In the genomic region with DNA sequence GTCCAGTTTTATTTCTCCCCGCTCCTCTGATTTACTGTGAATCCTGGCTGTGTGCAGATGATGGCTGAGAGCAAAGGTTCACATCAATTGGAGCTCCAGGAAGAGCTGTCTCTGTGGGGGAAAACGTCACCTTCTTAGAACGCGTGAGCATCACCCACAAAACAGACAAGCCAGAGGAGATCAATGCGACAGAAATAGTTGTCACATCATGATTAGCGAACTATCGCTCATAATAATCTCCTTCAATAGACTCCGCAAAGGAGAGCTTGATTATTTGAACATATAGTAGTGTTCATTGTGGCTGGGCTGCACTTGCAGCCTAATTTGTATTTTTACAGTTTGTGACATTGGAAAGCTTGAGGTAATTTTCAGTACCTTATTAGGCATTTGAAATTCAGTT, we compare ENCODE assay signal across 18 cellular contexts.
DNase-seq lines count a peak whose midpoint lies in the region; ATAC-seq and TF ChIP-seq lines count a peak whose summit lies in the region.
"Had no signal": no experiment of that assay in that cellular context is flagged by ENCODE, and none has a peak within 500 bp of the region (broad histone marks: within the 10 kb centered on the region; RNA-seq: fewer than 3 reads in every experiment).

No MANE protein-coding gene starts in this region.

- DNase-seq in DND-41 (no peak), Caco-2 (no peak)
- no peak for DNase-seq in activated CD4-positive, alpha-beta T cell treated with anti-CD3 and anti-CD28 coated beads, Interleukin-2, amount 10 ng/mL, durations not matched to agents 7 days and 5 days
- DNase-seq: 8988T; ACHN; BE2C; CD4-positive, alpha-beta T cell; CD8-positive, alpha-beta T cell; DMS 273 treated with DMSO at 0.1 percent for 48 hours; DMS153; DMS53; DMS79; GF-D8 had no signal

- H3K27me3 ChIP-seq in BLaER1 (no peaks in the 10 kb centered on the region), DND-41 (ENCODE audit: insufficient read depth, low read length, poor library complexity) (no peaks in the 10 kb centered on the region), neural cell (ENCODE audit: insufficient read depth, low read depth, low read length) (no peaks in the 10 kb centered on the region), Caco-2 (replicated peaks; ENCODE audit: control insufficient read depth, insufficient read depth, low read length) (no peaks in the 10 kb centered on the region; the same call in 1 of the 2 replicates)
- H3K27me3 ChIP-seq: BE2C; BLaER1 treated with 17β-estradiol and CSF1 and Interleukin-3, amounts not matched to agents 10 nM and 100 nM had no signal

- H3K9me3 ChIP-seq in BLaER1 (peaks cover 6% of the 10 kb centered on the region; the same call in 1 of the 2 replicates), DND-41 (ENCODE audit: insufficient read depth, low read length, severe bottlenecking) (peaks cover 15% of the 10 kb centered on the region), neural cell (ENCODE audit: low read length) (no peaks in the 10 kb centered on the region), Caco-2 (peaks cover under 1% of the 10 kb centered on the region; the same call in 1 of the 2 replicates)
- H3K9me3 ChIP-seq: BE2C had no signal

- no peaks in the 10 kb centered on the region for H4K20me1 ChIP-seq in BLaER1
- H4K20me1 ChIP-seq in DND-41 (ENCODE audit: insufficient read depth, low read length) = no peaks in the 10 kb centered on the region
- H4K20me1 ChIP-seq in neural cell (ENCODE audit: insufficient read depth) = no peaks in the 10 kb centered on the region
- H4K20me1 ChIP-seq: BLaER1 treated with 17β-estradiol and CSF1 and Interleukin-3, amounts not matched to agents 10 nM and 100 nM had no signal

- no peak for ATAC-seq in DND-41 (ENCODE audit: insufficient read depth, low read depth)
- ATAC-seq in GM18909 (IDR thresholded peaks at IDR 0.05; ENCODE audit: poor library complexity, unreplicated experiment) = no peak
- ATAC-seq: CD8-positive, alpha-beta T cell had no signal

- H2AFZ ChIP-seq in DND-41 (ENCODE audit: low read depth, low read length) (no peak overlapping the region), neural cell (ENCODE audit: low read depth, low read length) (no peak overlapping the region)

- H3K36me3 Mint-ChIP-seq in activated CD4-positive, alpha-beta T cell treated with anti-CD3 and anti-CD28 coated beads, Interleukin-2, amount 10 ng/mL, durations not matched to agents 7 days and 5 days (ENCODE audit: low read depth) = no peaks in the 10 kb centered on the region
- H3K36me3 Mint-ChIP-seq in Caco-2 (ENCODE audit: insufficient read depth, unreplicated experiment) = no peaks in the 10 kb centered on the region
- H3K36me3 Mint-ChIP-seq: CD8-positive, alpha-beta T cell had no signal

- H3K27ac Mint-ChIP-seq in activated CD4-positive, alpha-beta T cell treated with anti-CD3 and anti-CD28 coated beads, Interleukin-2, amount 10 ng/mL, durations not matched to agents 7 days and 5 days = no peak overlapping the region
- no peak overlapping the region for H3K27ac Mint-ChIP-seq in Caco-2 (ENCODE audit: unreplicated experiment)
- H3K27ac Mint-ChIP-seq: CD4-positive, alpha-beta T cell; CD8-positive, alpha-beta T cell had no signal

- peak; percentile 75 for TF ChIP-seq EP300 in neural cell (conservative IDR thresholded peaks at IDR 0.05; ENCODE audit: poor library complexity, severe bottlenecking)

- no peaks in the 10 kb centered on the region for H3F3A ChIP-seq in neural cell (ENCODE audit: insufficient read depth, low read length, poor library complexity, severe bottlenecking)

- H3K27me3 Mint-ChIP-seq in activated CD4-positive, alpha-beta T cell treated with anti-CD3 and anti-CD28 coated beads, Interleukin-2, amount 10 ng/mL, durations not matched to agents 7 days and 5 days = peaks cover 13% of the 10 kb centered on the region
- H3K27me3 Mint-ChIP-seq in Caco-2 (ENCODE audit: insufficient read depth, unreplicated experiment) = peaks cover 23% of the 10 kb centered on the region

- CTCF ChIA-PET in activated CD4-positive, alpha-beta T cell treated with anti-CD3 and anti-CD28 coated beads, Interleukin-2, amount 10 ng/mL, durations not matched to agents 7 days and 5 days (lab: Charles Lee) = no interaction called here
- CTCF ChIA-PET in Caco-2 (lab: Charles Lee) = no interaction called here

- POLR2A ChIA-PET in activated CD4-positive, alpha-beta T cell treated with anti-CD3 and anti-CD28 coated beads, Interleukin-2, amount 10 ng/mL, durations not matched to agents 7 days and 5 days (lab: Charles Lee) = no interaction called here
- POLR2A ChIA-PET in Caco-2 (lab: Charles Lee) = no interaction called here

- H3K4me1 ChIP-seq in BLaER1 (peaks cover 21% of the 10 kb centered on the region), DND-41 (ENCODE audit: insufficient read depth, low read length) (peaks cover 37% of the 10 kb centered on the region), Caco-2 (no peaks in the 10 kb centered on the region)
- H3K4me1 ChIP-seq: BE2C had no signal

- H3K79me2 ChIP-seq in DND-41 (ENCODE audit: insufficient read depth, low read length) (no peaks in the 10 kb centered on the region), neural cell (replicated peaks; ENCODE audit: insufficient read depth, low read length) (no peaks in the 10 kb centered on the region)

- H3K4me1 Mint-ChIP-seq in activated CD4-positive, alpha-beta T cell treated with anti-CD3 and anti-CD28 coated beads, Interleukin-2, amount 10 ng/mL, durations not matched to agents 7 days and 5 days = peaks cover 13% of the 10 kb centered on the region
- no peaks in the 10 kb centered on the region for H3K4me1 Mint-ChIP-seq in Caco-2 (ENCODE audit: low read depth, unreplicated experiment)

- no peaks in the 10 kb centered on the region for H3K36me3 ChIP-seq in BLaER1
- no peaks in the 10 kb centered on the region for H3K36me3 ChIP-seq in DND-41 (ENCODE audit: insufficient read depth, low read length)
- no peaks in the 10 kb centered on the region for H3K36me3 ChIP-seq in neural cell (ENCODE audit: insufficient read depth, low read length)
- H3K36me3 ChIP-seq in Caco-2 (ENCODE audit: control insufficient read depth, insufficient read depth, low read length) = no peaks in the 10 kb centered on the region
- H3K36me3 ChIP-seq: BE2C; BLaER1 treated with 17β-estradiol and CSF1 and Interleukin-3, amounts not matched to agents 10 nM and 100 nM had no signal

- 0 out of 2 replicates have a peak overlapping the region, but pooled peaks have one; percentile 13 for H3K4me2 ChIP-seq in BLaER1
- H3K4me2 ChIP-seq in DND-41 (ENCODE audit: insufficient read depth, low read length) = peak overlapping the region; percentile 53; the same call in 1 of the 2 replicates
- no peak overlapping the region for H3K4me2 ChIP-seq in neural cell (ENCODE audit: low read length)

- no peak overlapping the region for H3K4me3 Mint-ChIP-seq in activated CD4-positive, alpha-beta T cell treated with anti-CD3 and anti-CD28 coated beads, Interleukin-2, amount 10 ng/mL, durations not matched to agents 7 days and 5 days
- no peak overlapping the region for H3K4me3 Mint-ChIP-seq in Caco-2 (ENCODE audit: unreplicated experiment)
- H3K4me3 Mint-ChIP-seq: CD4-positive, alpha-beta T cell; CD8-positive, alpha-beta T cell had no signal

- no TSS peak for BruUV-seq in Caco-2 (replicated peaks; lab: Mats Ljungman, UMichigan)

- H3K27ac ChIP-seq in BLaER1 (no peak overlapping the region), DND-41 (ENCODE audit: low read length) (peak overlapping the region; percentile 66), neural cell (ENCODE audit: low read length) (peak overlapping the region; percentile 66)
- H3K27ac ChIP-seq: BLaER1 treated with 17β-estradiol and CSF1 and Interleukin-3, amounts not matched to agents 10 nM and 100 nM; C4-2B had no signal

- no peaks in the 10 kb centered on the region for H3K9me2 ChIP-seq in neural cell (ENCODE audit: insufficient read depth, low read length)

- peaks cover 3% of the 10 kb centered on the region for H3K9me3 Mint-ChIP-seq in activated CD4-positive, alpha-beta T cell treated with anti-CD3 and anti-CD28 coated beads, Interleukin-2, amount 10 ng/mL, durations not matched to agents 7 days and 5 days
- peaks cover 7% of the 10 kb centered on the region for H3K9me3 Mint-ChIP-seq in Caco-2 (ENCODE audit: unreplicated experiment)

- TF ChIP-seq RAD21 in neural cell (conservative IDR thresholded peaks at IDR 0.05) = no peak

- no peak overlapping the region for H3K4me3 ChIP-seq in BLaER1
- H3K4me3 ChIP-seq in DND-41 (ENCODE audit: low read depth in 1 of 2, low read length in 2 of 2) = no peak overlapping the region
- H3K4me3 ChIP-seq in neural cell (ENCODE audit: low read length) = peak overlapping the region; percentile 14
- H3K4me3 ChIP-seq in Caco-2 (ENCODE audit: low read depth, low read length) = no peak overlapping the region
- H3K4me3 ChIP-seq: BLaER1 treated with 17β-estradiol and CSF1 and Interleukin-3, amounts not matched to agents 10 nM and 100 nM had no signal

- H3K9ac ChIP-seq in BLaER1 = no peak overlapping the region
- no peak overlapping the region for H3K9ac ChIP-seq in DND-41 (ENCODE audit: low read depth, low read length)
- peak overlapping the region; percentile 29 for H3K9ac ChIP-seq in neural cell (ENCODE audit: low read length)
- H3K9ac ChIP-seq: BLaER1 treated with 17β-estradiol and CSF1 and Interleukin-3, amounts not matched to agents 10 nM and 100 nM had no signal

- intact Hi-C loops in Caco-2 (cut with micrococcal nuclease; ENCODE audit: unreplicated experiment) = no loop called here

- TF ChIP-seq CTCF in DND-41 (IDR thresholded peaks at IDR 0.05; ENCODE audit: borderline replicate concordance, extremely low read depth, low read length, poor library complexity, severe bottlenecking) = no peak
- TF ChIP-seq CTCF in neural cell (IDR thresholded peaks at IDR 0.05; ENCODE audit: poor library complexity, severe bottlenecking) = no peak
- no peak for TF ChIP-seq CTCF in Caco-2 (IDR thresholded peaks at IDR 0.05; ENCODE audit: insufficient read depth in 1 of 2, low read depth in 1 of 2, low read length in 1 of 2, severe bottlenecking in 1 of 2, unreplicated experiment in 1 of 2)

TF ChIP-seq in neural cell, 6 proteins besides CTCF, POLR2A, EP300 and RAD21:
- no peak for TF ChIP-seq MXI1 (conservative IDR thresholded peaks at IDR 0.05; ENCODE audit: poor library complexity, severe bottlenecking)
- no peak for TF ChIP-seq TAF1 (IDR thresholded peaks at IDR 0.05; ENCODE audit: low read depth)
- TF ChIP-seq POLR2AphosphoS5 (IDR thresholded peaks at IDR 0.05) = peak; percentile 68
